Comparison of ENCODE assay signal across 22 cellular contexts in the genomic region with DNA sequence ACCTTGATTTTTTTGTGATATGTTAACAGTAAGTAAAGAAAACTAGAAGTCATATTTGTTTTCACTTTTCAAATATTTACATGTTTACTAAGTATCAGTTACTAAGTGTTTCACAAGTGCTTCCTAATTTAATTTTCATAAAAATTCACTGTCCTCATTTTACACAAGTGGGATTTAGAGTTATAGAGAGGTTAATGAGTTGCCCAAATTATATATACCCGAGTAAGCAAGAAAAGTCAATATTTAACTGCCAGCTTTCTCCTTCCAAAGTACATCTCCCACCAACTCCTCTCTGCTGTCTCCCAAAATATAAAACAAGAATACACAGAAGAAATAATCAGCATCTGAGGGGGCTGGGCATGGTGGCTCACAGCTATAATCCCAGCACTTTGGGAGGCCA.
DNase-seq lines count a peak whose midpoint lies in the region; ATAC-seq and TF ChIP-seq lines count a peak whose summit lies in the region.
"Had no signal": no experiment of that assay in that cellular context is flagged by ENCODE, and none has a peak within 500 bp of the region (broad histone marks: within the 10 kb centered on the region; RNA-seq: fewer than 3 reads in every experiment).

No MANE protein-coding gene starts in this region.

- no peak overlapping the region for H3K4me3 ChIP-seq in LNCaP clone FGC (ENCODE audit: low read depth, low read length)
- H3K4me3 ChIP-seq: A549; BLaER1 treated with 17β-estradiol and CSF1 and Interleukin-3, amounts not matched to agents 10 nM and 100 nM; HAP-1 had no signal

- peaks cover 17% of the 10 kb centered on the region for H3K9me3 Mint-ChIP-seq in activated T-cell treated with anti-CD3 and anti-CD28 coated beads, Interleukin-2, amount 50 U/mL, for 4 hours

- no peaks in the 10 kb centered on the region for H3K36me3 Mint-ChIP-seq in activated T-cell treated with anti-CD3 and anti-CD28 coated beads, Interleukin-2, amount 50 U/mL, for 4 hours (ENCODE audit: insufficient read depth)
- H3K36me3 Mint-ChIP-seq: CD4-positive, alpha-beta memory T cell had no signal

- peak overlapping the region; percentile 31 for H3K27ac ChIP-seq in 22Rv1
- H3K27ac ChIP-seq: A549; BLaER1 treated with 17β-estradiol and CSF1 and Interleukin-3, amounts not matched to agents 10 nM and 100 nM had no signal

- peak; percentile 31 for DNase-seq in DMS53 treated with DMSO at 0.1 percent for 48 hours (lab: John Stamatoyannopoulos, UW; ENCODE audit: unreplicated experiment)
- peak; percentile 70 for DNase-seq in LNCaP clone FGC (ENCODE audit: low read depth)
- peak; percentile 7 for DNase-seq in NCI-H774 (lab: John Stamatoyannopoulos, UW)
- DNase-seq in SW 1271 (lab: John Stamatoyannopoulos, UW): no peak
- no peak for DNase-seq in activated T-cell treated with anti-CD3 and anti-CD28 coated beads, Interleukin-2, amount 50 U/mL, for 4 hours
- DNase-seq in NCI-H526 treated with DMSO at 0.1 percent for 48 hours (lab: John Stamatoyannopoulos, UW): no peak
- DNase-seq in dedifferentiated amniotic fluid mesenchymal stem cell (ENCODE audit: extremely low spot score): no peak
- DNase-seq: 8988T; ACHN; AML-193; BE2C; CD4-positive, alpha-beta memory T cell; COR-L47; DMS153; DMS79 treated with DMSO at 0.1 percent for 48 hours; GF-D8; GOT3; HFFc6 had no signal

- H3K4me3 Mint-ChIP-seq in activated T-cell treated with anti-CD3 and anti-CD28 coated beads, Interleukin-2, amount 50 U/mL, for 4 hours: no peak overlapping the region
- H3K4me3 Mint-ChIP-seq: CD4-positive, alpha-beta memory T cell; HFFc6 had no signal

- TF ChIP-seq CTCF in 22Rv1 (IDR thresholded peaks at IDR 0.05) (no peak), LNCaP clone FGC (IDR thresholded peaks at IDR 0.05; ENCODE audit: control insufficient read depth, extremely low read depth, insufficient read depth) (no peak)

- H3K4me1 Mint-ChIP-seq in activated T-cell treated with anti-CD3 and anti-CD28 coated beads, Interleukin-2, amount 50 U/mL, for 4 hours (ENCODE audit: low read depth): no peaks in the 10 kb centered on the region
- H3K4me1 Mint-ChIP-seq: CD4-positive, alpha-beta memory T cell had no signal

- no peaks in the 10 kb centered on the region for H3K27me3 Mint-ChIP-seq in activated T-cell treated with anti-CD3 and anti-CD28 coated beads, Interleukin-2, amount 50 U/mL, for 4 hours (ENCODE audit: low read depth)
- H3K27me3 Mint-ChIP-seq: CD4-positive, alpha-beta memory T cell had no signal

- ATAC-seq in activated T-cell treated with anti-CD3 and anti-CD28 coated beads, Interleukin-2, amount 50 U/mL, for 4 hours: no peak
- ATAC-seq: A549 had no signal

Comparison
In these comparisons a context has a peak if more than half of its experiments do, and no peak if none do; other contexts are left out.
1. DNase-seq: peak in DMS53 treated with DMSO at 0.1 percent for 48 hours (single experiment), LNCaP clone FGC (single experiment) and NCI-H774 (single experiment); none in SW 1271 (0 of 2), activated T-cell treated with anti-CD3 and anti-CD28 coated beads, Interleukin-2, amount 50 U/mL, for 4 hours (single experiment), NCI-H526 treated with DMSO at 0.1 percent for 48 hours (single experiment) and dedifferentiated amniotic fluid mesenchymal stem cell (single experiment).